8 cellular contexts compared by ENCODE assay signal in the genomic region with DNA sequence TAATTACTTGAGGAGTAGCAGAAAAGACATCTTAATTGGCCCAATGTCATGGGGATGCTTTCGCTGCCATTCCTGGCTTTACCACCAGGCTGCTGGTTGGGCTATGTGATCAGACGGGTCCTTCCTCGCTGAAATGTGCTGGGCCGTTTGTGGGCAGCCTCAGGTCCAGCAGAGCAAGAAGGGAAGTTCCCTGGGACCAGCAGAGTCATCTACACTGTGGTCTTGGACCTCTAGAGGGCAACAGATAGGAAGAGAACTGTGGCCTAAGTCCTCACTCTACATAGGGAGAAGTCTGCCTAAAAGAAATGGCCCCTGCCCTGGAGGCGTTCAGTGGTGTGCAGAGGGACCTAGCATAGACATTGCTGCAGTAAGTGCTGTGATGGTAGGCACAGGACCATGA. TPM values are rescaled to one million over a fixed set of nuclear protein-coding genes. Genes with fewer than 3 reads are reported as not detected.
DNase-seq lines count a peak whose midpoint lies in the region; ATAC-seq and TF ChIP-seq lines count a peak whose summit lies in the region.

No MANE protein-coding gene starts in this region.

- peak; percentile 51 for DNase-seq in GM10248 (ENCODE audit: extremely low spot score)
- peak; percentile 47 for DNase-seq in HT1080 (ENCODE audit: low read depth)
- peak; percentile 82 for DNase-seq in activated CD4-positive, alpha-beta T cell treated with anti-CD3 and anti-CD28 coated beads, Interleukin-2, amount 10 ng/mL, durations not matched to agents 24 days and 14 days
- DNase-seq in globus pallidus (ENCODE audit: low spot score): peak; percentile 58
- no peak for DNase-seq in mesothelial cell of epicardium (ENCODE audit: low spot score in 2 of 2, unreplicated experiment in 2 of 2)
- DNase-seq in NCI-H1048 (lab: John Stamatoyannopoulos, UW): no peak

- H3K27me3 Mint-ChIP-seq in activated CD4-positive, alpha-beta T cell treated with anti-CD3 and anti-CD28 coated beads, Interleukin-2, amount 10 ng/mL, durations not matched to agents 24 days and 14 days: no peaks in the 10 kb centered on the region
- no peaks in the 10 kb centered on the region for H3K27me3 Mint-ChIP-seq in mesothelial cell of epicardium (ENCODE audit: low read depth)

- CTCF ChIA-PET in GM10248 (lab: Yijun Ruan, JAX): interaction anchor here (0.8 to 23.2 kb wide), 16 partner anchors 9 to 207 kb away, joined by 3 to 336 read pairs (median 4); no protein-coding TSS in a partner anchor

- H3K4me3 ChIP-seq in skin epidermis: no peak overlapping the region

- peak; percentile 37 for TF ChIP-seq CTCF in GM10248 (IDR thresholded peaks at IDR 0.05; ENCODE audit: control extremely low read depth, extremely low read depth, low read depth, missing control alignments)
- TF ChIP-seq CTCF in mesothelial cell of epicardium (IDR thresholded peaks at IDR 0.05; ENCODE audit: unreplicated experiment): no peak

- H3K27ac Mint-ChIP-seq in activated CD4-positive, alpha-beta T cell treated with anti-CD3 and anti-CD28 coated beads, Interleukin-2, amount 10 ng/mL, durations not matched to agents 24 days and 14 days: peak overlapping the region; percentile 91
- H3K27ac Mint-ChIP-seq in mesothelial cell of epicardium: no peak overlapping the region

- intact Hi-C loops in activated CD4-positive, alpha-beta T cell treated with anti-CD3 and anti-CD28 coated beads, Interleukin-2, amount 10 ng/mL, durations not matched to agents 24 days and 14 days (cut with micrococcal nuclease): no loop called here

- no peaks in the 10 kb centered on the region for H3K9me3 Mint-ChIP-seq in activated CD4-positive, alpha-beta T cell treated with anti-CD3 and anti-CD28 coated beads, Interleukin-2, amount 10 ng/mL, durations not matched to agents 24 days and 14 days
- H3K9me3 Mint-ChIP-seq in mesothelial cell of epicardium: no peaks in the 10 kb centered on the region

- ATAC-seq in GM21737 (IDR thresholded peaks at IDR 0.05; ENCODE audit: unreplicated experiment): no peak

- H3K36me3 Mint-ChIP-seq in activated CD4-positive, alpha-beta T cell treated with anti-CD3 and anti-CD28 coated beads, Interleukin-2, amount 10 ng/mL, durations not matched to agents 24 days and 14 days (ENCODE audit: low read depth): peaks cover 54% of the 10 kb centered on the region
- no peaks in the 10 kb centered on the region for H3K36me3 Mint-ChIP-seq in mesothelial cell of epicardium

- peaks cover 86% of the 10 kb centered on the region for H3K4me1 Mint-ChIP-seq in activated CD4-positive, alpha-beta T cell treated with anti-CD3 and anti-CD28 coated beads, Interleukin-2, amount 10 ng/mL, durations not matched to agents 24 days and 14 days
- H3K4me1 Mint-ChIP-seq in mesothelial cell of epicardium: peaks cover 42% of the 10 kb centered on the region

- POLR2A ChIA-PET in GM10248 (lab: Yijun Ruan, JAX): no interaction called here

- peak overlapping the region in 13 of 21 experiments; percentile 2 to 94 (median 44) for H3K27ac ChIP-seq in skin epidermis

- H3K4me3 Mint-ChIP-seq in activated CD4-positive, alpha-beta T cell treated with anti-CD3 and anti-CD28 coated beads, Interleukin-2, amount 10 ng/mL, durations not matched to agents 24 days and 14 days: peak overlapping the region; percentile 79
- H3K4me3 Mint-ChIP-seq in mesothelial cell of epicardium: no peak overlapping the region

RNA-seq across cellular contexts. Expression of gene EVL, which starts 10.9 kb away (rescaled TPM):
- total RNA-seq in HT1080 (2014; rRNA removed; shearing (Covaris generic)): 11.4 and 21.7 TPM in 2 replicates
- 17.0 and 21.3 TPM in 2 replicates for polyA plus RNA-seq in HT1080 (2015; cell fraction: cytosol; rRNA removed)
- 17.0 and 23.1 TPM in 2 replicates for polyA plus RNA-seq in HT1080 (2015; cell fraction: nucleus; rRNA removed)
- total RNA-seq in activated CD4-positive, alpha-beta T cell treated with anti-CD3 and anti-CD28 coated beads, Interleukin-2, amount 10 ng/mL, durations not matched to agents 24 days and 14 days: 268 and 285 TPM in 2 replicates
- 244 to 250 TPM (median 244 TPM) in 3 replicates for total RNA-seq in mesothelial cell of epicardium

Comparison
In these comparisons a context has a peak if more than half of its experiments do, and no peak if none do; other contexts are left out.
1. DNase-seq: peak in GM10248 (single experiment), HT1080 (single experiment), activated CD4-positive, alpha-beta T cell treated with anti-CD3 and anti-CD28 coated beads, Interleukin-2, amount 10 ng/mL, durations not matched to agents 24 days and 14 days (single experiment) and globus pallidus (single experiment); none in mesothelial cell of epicardium (0 of 2) and NCI-H1048 (single experiment).
2. RNA of gene EVL, which starts 10.9 kb away (total RNA-seq): 268 to 285 TPM in activated CD4-positive, alpha-beta T cell treated with anti-CD3 and anti-CD28 coated beads, Interleukin-2, amount 10 ng/mL, durations not matched to agents 24 days and 14 days and 244 to 250 TPM in mesothelial cell of epicardium; 11.4 to 21.7 TPM in HT1080; every median in the first group is over 10 times any median in the second.